In the genomic region with DNA sequence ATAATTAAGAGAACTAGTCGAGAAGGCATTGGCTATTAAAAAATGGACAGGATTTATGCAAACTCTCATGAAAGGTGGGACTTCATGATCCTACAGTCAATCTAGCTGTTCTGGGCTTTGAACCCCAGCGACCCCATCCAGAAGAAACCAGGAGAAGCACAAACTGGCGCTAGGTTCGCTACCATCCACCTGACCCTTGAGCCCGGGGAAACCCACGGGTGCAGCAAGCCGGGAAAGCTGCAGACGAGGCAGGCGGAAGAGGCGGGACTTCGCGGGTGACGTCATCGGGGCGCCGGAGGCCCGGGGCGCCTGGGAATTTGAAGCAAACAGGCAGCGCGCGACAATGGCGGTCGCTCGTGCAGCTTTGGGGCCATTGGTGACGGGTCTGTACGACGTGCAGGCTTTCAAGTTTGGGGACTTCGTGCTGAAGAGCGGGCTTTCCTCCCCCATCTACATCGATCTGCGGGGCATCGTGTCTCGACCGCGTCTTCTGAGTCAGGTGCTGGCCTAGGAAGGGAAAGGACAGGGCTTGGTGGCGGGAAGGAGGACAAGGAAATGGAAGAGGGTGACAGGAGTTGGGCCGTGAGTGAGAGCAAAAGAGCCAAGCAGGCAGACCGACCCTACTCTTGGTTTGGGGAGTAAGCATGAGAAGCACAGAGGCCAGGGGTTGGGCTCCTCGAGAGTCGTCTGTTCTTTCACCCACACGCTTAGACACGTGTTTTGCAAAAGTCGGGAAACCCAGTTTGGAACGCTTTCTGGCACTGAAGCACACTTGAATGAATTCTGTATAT, we compare ENCODE assay signal across 1 cellular context.
TF ChIP-seq lines count a peak whose summit lies in the region.

A gene (plus strand): TSS at position 324 of the 791 bp plus-strand sequence. CDS start 20 bp downstream, at position 344.

TF ChIP-seq in HepG2, 621 proteins besides CTCF, POLR2A, EP300 and RAD21 (continued from another document and continues in another):
- TF ChIP-seq, protein P1, sequence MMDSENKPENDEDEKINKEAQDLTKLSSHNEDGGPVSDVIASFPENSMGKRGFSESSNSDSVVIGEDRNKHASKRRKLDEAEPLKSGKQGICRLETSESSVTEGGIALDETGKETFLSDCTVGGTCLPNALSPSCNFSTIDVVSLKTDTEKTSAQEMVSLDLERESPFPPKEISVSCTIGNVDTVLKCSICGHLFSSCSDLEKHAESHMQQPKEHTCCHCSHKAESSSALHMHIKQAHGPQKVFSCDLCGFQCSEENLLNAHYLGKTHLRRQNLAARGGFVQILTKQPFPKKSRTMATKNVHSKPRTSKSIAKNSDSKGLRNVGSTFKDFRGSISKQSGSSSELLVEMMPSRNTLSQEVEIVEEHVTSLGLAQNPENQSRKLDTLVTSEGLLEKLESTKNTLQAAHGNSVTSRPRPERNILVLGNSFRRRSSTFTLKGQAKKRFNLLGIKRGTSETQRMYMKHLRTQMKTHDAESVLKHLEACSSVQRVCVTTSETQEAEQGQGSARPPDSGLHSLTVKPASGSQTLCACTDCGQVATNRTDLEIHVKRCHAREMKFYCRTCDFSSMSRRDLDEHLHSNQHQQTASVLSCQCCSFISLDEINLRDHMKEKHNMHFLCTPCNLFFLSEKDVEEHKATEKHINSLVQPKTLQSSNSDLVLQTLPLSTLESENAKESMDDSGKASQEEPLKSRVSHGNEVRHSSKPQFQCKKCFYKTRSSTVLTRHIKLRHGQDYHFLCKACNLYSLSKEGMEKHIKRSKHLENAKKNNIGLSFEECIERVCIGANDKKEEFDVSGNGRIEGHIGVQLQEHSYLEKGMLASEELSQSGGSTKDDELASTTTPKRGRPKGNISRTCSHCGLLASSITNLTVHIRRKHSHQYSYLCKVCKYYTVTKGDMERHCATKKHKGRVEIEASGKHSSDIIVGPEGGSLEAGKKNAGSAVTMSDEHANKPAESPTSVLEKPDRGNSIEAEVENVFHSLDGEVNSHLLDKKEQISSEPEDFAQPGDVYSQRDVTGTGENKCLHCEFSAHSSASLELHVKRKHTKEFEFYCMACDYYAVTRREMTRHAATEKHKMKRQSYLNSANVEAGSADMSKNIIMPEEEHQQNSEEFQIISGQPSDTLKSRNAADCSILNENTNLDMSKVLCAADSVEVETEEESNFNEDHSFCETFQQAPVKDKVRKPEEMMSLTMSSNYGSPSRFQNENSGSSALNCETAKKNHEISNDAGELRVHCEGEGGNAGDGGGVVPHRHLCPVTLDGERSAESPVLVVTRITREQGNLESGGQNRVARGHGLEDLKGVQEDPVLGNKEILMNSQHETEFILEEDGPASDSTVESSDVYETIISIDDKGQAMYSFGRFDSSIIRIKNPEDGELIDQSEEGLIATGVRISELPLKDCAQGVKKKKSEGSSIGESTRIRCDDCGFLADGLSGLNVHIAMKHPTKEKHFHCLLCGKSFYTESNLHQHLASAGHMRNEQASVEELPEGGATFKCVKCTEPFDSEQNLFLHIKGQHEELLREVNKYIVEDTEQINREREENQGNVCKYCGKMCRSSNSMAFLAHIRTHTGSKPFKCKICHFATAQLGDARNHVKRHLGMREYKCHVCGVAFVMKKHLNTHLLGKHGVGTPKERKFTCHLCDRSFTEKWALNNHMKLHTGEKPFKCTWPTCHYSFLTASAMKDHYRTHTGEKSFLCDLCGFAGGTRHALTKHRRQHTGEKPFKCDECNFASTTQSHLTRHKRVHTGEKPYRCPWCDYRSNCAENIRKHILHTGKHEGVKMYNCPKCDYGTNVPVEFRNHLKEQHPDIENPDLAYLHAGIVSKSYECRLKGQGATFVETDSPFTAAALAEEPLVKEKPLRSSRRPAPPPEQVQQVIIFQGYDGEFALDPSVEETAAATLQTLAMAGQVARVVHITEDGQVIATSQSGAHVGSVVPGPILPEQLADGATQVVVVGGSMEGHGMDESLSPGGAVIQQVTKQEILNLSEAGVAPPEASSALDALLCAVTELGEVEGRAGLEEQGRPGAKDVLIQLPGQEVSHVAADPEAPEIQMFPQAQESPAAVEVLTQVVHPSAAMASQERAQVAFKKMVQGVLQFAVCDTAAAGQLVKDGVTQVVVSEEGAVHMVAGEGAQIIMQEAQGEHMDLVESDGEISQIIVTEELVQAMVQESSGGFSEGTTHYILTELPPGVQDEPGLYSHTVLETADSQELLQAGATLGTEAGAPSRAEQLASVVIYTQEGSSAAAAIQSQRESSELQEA (CRISPR knock-in tag; IDR thresholded peaks at IDR 0.05; ENCODE audit: not compliant biosample characterization), result peak; percentile 52
- TF ChIP-seq, protein P2, sequence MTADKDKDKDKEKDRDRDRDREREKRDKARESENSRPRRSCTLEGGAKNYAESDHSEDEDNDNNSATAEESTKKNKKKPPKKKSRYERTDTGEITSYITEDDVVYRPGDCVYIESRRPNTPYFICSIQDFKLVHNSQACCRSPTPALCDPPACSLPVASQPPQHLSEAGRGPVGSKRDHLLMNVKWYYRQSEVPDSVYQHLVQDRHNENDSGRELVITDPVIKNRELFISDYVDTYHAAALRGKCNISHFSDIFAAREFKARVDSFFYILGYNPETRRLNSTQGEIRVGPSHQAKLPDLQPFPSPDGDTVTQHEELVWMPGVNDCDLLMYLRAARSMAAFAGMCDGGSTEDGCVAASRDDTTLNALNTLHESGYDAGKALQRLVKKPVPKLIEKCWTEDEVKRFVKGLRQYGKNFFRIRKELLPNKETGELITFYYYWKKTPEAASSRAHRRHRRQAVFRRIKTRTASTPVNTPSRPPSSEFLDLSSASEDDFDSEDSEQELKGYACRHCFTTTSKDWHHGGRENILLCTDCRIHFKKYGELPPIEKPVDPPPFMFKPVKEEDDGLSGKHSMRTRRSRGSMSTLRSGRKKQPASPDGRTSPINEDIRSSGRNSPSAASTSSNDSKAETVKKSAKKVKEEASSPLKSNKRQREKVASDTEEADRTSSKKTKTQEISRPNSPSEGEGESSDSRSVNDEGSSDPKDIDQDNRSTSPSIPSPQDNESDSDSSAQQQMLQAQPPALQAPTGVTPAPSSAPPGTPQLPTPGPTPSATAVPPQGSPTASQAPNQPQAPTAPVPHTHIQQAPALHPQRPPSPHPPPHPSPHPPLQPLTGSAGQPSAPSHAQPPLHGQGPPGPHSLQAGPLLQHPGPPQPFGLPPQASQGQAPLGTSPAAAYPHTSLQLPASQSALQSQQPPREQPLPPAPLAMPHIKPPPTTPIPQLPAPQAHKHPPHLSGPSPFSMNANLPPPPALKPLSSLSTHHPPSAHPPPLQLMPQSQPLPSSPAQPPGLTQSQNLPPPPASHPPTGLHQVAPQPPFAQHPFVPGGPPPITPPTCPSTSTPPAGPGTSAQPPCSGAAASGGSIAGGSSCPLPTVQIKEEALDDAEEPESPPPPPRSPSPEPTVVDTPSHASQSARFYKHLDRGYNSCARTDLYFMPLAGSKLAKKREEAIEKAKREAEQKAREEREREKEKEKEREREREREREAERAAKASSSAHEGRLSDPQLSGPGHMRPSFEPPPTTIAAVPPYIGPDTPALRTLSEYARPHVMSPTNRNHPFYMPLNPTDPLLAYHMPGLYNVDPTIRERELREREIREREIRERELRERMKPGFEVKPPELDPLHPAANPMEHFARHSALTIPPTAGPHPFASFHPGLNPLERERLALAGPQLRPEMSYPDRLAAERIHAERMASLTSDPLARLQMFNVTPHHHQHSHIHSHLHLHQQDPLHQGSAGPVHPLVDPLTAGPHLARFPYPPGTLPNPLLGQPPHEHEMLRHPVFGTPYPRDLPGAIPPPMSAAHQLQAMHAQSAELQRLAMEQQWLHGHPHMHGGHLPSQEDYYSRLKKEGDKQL (CRISPR knock-in tag; IDR thresholded peaks at IDR 0.05; ENCODE audit: low read depth), result no peak
- TF ChIP-seq ZNF430 (CRISPR knock-in tag; IDR thresholded peaks at IDR 0.05) (peak; percentile 91), ZNF446 (CRISPR knock-in tag; IDR thresholded peaks at IDR 0.05) (no peak), ZNF230 (CRISPR knock-in tag; IDR thresholded peaks at IDR 0.05) (peak; percentile 24; the same call in 1 of the 2 replicates), SMAD3 (CRISPR knock-in tag; IDR thresholded peaks at IDR 0.05) (peak; percentile 94), ZSCAN12 (CRISPR knock-in tag; IDR thresholded peaks at IDR 0.05) (no peak)
- TF ChIP-seq, protein P3, sequence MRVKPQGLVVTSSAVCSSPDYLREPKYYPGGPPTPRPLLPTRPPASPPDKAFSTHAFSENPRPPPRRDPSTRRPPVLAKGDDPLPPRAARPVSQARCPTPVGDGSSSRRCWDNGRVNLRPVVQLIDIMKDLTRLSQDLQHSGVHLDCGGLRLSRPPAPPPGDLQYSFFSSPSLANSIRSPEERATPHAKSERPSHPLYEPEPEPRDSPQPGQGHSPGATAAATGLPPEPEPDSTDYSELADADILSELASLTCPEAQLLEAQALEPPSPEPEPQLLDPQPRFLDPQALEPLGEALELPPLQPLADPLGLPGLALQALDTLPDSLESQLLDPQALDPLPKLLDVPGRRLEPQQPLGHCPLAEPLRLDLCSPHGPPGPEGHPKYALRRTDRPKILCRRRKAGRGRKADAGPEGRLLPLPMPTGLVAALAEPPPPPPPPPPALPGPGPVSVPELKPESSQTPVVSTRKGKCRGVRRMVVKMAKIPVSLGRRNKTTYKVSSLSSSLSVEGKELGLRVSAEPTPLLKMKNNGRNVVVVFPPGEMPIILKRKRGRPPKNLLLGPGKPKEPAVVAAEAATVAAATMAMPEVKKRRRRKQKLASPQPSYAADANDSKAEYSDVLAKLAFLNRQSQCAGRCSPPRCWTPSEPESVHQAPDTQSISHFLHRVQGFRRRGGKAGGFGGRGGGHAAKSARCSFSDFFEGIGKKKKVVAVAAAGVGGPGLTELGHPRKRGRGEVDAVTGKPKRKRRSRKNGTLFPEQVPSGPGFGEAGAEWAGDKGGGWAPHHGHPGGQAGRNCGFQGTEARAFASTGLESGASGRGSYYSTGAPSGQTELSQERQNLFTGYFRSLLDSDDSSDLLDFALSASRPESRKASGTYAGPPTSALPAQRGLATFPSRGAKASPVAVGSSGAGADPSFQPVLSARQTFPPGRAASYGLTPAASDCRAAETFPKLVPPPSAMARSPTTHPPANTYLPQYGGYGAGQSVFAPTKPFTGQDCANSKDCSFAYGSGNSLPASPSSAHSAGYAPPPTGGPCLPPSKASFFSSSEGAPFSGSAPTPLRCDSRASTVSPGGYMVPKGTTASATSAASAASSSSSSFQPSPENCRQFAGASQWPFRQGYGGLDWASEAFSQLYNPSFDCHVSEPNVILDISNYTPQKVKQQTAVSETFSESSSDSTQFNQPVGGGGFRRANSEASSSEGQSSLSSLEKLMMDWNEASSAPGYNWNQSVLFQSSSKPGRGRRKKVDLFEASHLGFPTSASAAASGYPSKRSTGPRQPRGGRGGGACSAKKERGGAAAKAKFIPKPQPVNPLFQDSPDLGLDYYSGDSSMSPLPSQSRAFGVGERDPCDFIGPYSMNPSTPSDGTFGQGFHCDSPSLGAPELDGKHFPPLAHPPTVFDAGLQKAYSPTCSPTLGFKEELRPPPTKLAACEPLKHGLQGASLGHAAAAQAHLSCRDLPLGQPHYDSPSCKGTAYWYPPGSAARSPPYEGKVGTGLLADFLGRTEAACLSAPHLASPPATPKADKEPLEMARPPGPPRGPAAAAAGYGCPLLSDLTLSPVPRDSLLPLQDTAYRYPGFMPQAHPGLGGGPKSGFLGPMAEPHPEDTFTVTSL (CRISPR knock-in tag; IDR thresholded peaks at IDR 0.05; ENCODE audit: borderline replicate concordance), result peak; percentile 20; the same call in 1 of the 2 replicates
- TF ChIP-seq, protein P4, sequence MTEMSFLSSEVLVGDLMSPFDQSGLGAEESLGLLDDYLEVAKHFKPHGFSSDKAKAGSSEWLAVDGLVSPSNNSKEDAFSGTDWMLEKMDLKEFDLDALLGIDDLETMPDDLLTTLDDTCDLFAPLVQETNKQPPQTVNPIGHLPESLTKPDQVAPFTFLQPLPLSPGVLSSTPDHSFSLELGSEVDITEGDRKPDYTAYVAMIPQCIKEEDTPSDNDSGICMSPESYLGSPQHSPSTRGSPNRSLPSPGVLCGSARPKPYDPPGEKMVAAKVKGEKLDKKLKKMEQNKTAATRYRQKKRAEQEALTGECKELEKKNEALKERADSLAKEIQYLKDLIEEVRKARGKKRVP (CRISPR knock-in tag; IDR thresholded peaks at IDR 0.05), result peak in 1 of 2 experiments; percentile 55; a peak in 2 of 4 replicates
- TF ChIP-seq, protein P5, sequence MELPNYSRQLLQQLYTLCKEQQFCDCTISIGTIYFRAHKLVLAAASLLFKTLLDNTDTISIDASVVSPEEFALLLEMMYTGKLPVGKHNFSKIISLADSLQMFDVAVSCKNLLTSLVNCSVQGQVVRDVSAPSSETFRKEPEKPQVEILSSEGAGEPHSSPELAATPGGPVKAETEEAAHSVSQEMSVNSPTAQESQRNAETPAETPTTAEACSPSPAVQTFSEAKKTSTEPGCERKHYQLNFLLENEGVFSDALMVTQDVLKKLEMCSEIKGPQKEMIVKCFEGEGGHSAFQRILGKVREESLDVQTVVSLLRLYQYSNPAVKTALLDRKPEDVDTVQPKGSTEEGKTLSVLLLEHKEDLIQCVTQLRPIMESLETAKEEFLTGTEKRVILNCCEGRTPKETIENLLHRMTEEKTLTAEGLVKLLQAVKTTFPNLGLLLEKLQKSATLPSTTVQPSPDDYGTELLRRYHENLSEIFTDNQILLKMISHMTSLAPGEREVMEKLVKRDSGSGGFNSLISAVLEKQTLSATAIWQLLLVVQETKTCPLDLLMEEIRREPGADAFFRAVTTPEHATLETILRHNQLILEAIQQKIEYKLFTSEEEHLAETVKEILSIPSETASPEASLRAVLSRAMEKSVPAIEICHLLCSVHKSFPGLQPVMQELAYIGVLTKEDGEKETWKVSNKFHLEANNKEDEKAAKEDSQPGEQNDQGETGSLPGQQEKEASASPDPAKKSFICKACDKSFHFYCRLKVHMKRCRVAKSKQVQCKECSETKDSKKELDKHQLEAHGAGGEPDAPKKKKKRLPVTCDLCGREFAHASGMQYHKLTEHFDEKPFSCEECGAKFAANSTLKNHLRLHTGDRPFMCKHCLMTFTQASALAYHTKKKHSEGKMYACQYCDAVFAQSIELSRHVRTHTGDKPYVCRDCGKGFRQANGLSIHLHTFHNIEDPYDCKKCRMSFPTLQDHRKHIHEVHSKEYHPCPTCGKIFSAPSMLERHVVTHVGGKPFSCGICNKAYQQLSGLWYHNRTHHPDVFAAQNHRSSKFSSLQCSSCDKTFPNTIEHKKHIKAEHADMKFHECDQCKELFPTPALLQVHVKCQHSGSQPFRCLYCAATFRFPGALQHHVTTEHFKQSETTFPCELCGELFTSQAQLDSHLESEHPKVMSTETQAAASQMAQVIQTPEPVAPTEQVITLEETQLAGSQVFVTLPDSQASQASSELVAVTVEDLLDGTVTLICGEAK (IDR thresholded peaks at IDR 0.05), result no peak
- TF ChIP-seq, protein P5 (CRISPR knock-in tag; IDR thresholded peaks at IDR 0.05), result peak; percentile 82
